ENCODE assay signal across 1 cellular context in genomic region chr21:34669880-34670219, GRCh38.
TF ChIP-seq lines count a peak whose summit lies in the region.

No MANE protein-coding gene starts in this region.

TF ChIP-seq in H1, 55 proteins besides CTCF, POLR2A, EP300 and RAD21:
- 0 out of 2 replicates have a peak, but pooled peaks have one; percentile 2 for TF ChIP-seq RBBP5 (IDR thresholded peaks at IDR 0.05; ENCODE audit: borderline replicate concordance, low read depth, low read length)
